In the genomic region with DNA sequence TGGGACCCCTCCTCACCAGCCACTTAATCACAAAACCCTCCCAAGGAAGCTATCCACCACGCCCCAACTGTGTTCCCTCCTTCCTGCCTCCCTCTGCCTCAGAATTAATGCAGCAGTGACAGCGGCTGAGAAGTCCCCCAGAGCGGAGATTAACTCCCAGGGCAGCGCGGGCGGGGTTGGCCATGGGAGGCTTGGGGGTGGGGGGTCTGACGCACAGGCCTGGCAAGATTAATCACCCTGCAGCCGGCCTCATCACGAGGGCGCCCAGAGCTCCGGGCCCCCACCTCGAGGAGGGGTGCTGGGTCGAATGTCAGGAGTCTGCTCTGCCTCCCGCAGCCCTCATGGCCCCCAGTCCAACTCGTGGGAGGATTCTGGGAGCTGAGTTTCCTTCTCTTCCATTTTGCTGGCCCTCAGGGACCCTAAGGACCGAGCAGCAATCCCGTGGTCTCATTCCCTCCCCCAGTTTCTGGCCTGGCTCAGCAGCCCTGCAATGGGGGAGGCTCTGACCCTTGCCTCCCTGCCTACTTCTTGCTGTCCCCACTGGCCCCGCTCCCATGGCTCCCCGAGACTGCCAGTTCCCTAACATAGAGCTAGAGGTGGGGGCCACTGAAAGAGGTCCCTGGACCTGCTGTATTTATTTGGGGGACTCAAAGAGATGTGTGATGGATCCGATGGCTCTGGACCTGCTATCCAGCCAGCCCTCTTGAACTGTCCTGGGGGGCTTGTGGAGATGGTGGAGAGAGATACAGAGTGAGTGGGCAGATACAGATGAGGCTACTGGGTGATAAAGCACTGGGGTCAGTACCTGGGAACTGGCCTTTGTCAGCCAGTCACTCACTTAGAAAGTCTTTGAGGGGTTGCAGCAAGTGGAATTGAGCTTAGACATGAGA, we compare ENCODE assay signal across 10 cellular contexts. TPM values are rescaled to one million over a fixed set of nuclear protein-coding genes. Genes with fewer than 3 reads are reported as not detected.
DNase-seq lines count a peak whose midpoint lies in the region; ATAC-seq and TF ChIP-seq lines count a peak whose summit lies in the region.
"Had no signal": no experiment of that assay in that cellular context is flagged by ENCODE, and none has a peak within 500 bp of the region (broad histone marks: within the 10 kb centered on the region; RNA-seq: fewer than 3 reads in every experiment).

No MANE protein-coding gene starts in this region.

- no peak overlapping the region for H3K4me3 ChIP-seq in RWPE2 (ENCODE audit: severe bottlenecking)
- H3K4me3 ChIP-seq in foreskin fibroblast (ENCODE audit: low read depth in 1 of 2, low read length in 2 of 2): no peak overlapping the region
- no peak overlapping the region for H3K4me3 ChIP-seq in Karpas-422 (ENCODE audit: low read length)

- no peak overlapping the region for H3K4me3 Mint-ChIP-seq in progenitor cell of endocrine pancreas (ENCODE audit: low read depth)
- H3K4me3 Mint-ChIP-seq: activated CD4-positive, alpha-beta T cell treated with anti-CD3 and anti-CD28 coated beads, Interleukin-2, amount 10 ng/mL, durations not matched to agents 7 days and 5 days had no signal

- 0 out of 3 replicates have a peak, but pooled peaks have one; percentile 3 for ATAC-seq in RWPE2 (ENCODE audit: low read depth)

- no peaks in the 10 kb centered on the region for H3K9me3 Mint-ChIP-seq in progenitor cell of endocrine pancreas (ENCODE audit: low read depth)
- H3K9me3 Mint-ChIP-seq: activated CD4-positive, alpha-beta T cell treated with anti-CD3 and anti-CD28 coated beads, Interleukin-2, amount 10 ng/mL, durations not matched to agents 7 days and 5 days had no signal

- H3K4me1 ChIP-seq in RWPE2 (ENCODE audit: insufficient read depth, poor library complexity, severe bottlenecking) (no peaks in the 10 kb centered on the region), Karpas-422 (ENCODE audit: low read length) (peaks cover 19% of the 10 kb centered on the region)

- no peaks in the 10 kb centered on the region for H3K79me2 ChIP-seq in Karpas-422 (ENCODE audit: low read length)

- no peak overlapping the region for H2AFZ ChIP-seq in Karpas-422 (ENCODE audit: low read length)

- peak; percentile 56 for TF ChIP-seq CTCF in RWPE2 (IDR thresholded peaks at IDR 0.05; ENCODE audit: poor library complexity, severe bottlenecking)
- TF ChIP-seq CTCF in foreskin fibroblast (IDR thresholded peaks at IDR 0.05; ENCODE audit: low read depth, low read length): no peak
- no peak for TF ChIP-seq CTCF in progenitor cell of endocrine pancreas (IDR thresholded peaks at IDR 0.05; ENCODE audit: unreplicated experiment)

- peaks cover 39% of the 10 kb centered on the region for H3K4me1 Mint-ChIP-seq in progenitor cell of endocrine pancreas (ENCODE audit: low read depth)
- H3K4me1 Mint-ChIP-seq: activated CD4-positive, alpha-beta T cell treated with anti-CD3 and anti-CD28 coated beads, Interleukin-2, amount 10 ng/mL, durations not matched to agents 7 days and 5 days had no signal

- no peak overlapping the region for H3K9ac ChIP-seq in Karpas-422 (ENCODE audit: low read length)

- H3K27me3 Mint-ChIP-seq in progenitor cell of endocrine pancreas: no peaks in the 10 kb centered on the region

- H3K4me2 ChIP-seq in Karpas-422 (ENCODE audit: low read depth, low read length, poor library complexity, severe bottlenecking): no peak overlapping the region

- H3K27ac ChIP-seq in RWPE2 (ENCODE audit: poor library complexity, severe bottlenecking): no peak overlapping the region
- H3K27ac ChIP-seq in Karpas-422 (ENCODE audit: low read length): no peak overlapping the region

- H3K27me3 ChIP-seq in RWPE2 (ENCODE audit: insufficient read depth, poor library complexity, severe bottlenecking): no peaks in the 10 kb centered on the region
- no peaks in the 10 kb centered on the region for H3K27me3 ChIP-seq in Karpas-422 (ENCODE audit: low read length)

- H3K9me3 ChIP-seq in RWPE2 (ENCODE audit: severe bottlenecking) (no peaks in the 10 kb centered on the region), Karpas-422 (ENCODE audit: low read length) (no peaks in the 10 kb centered on the region)

- H3K27ac Mint-ChIP-seq in progenitor cell of endocrine pancreas: peak overlapping the region; percentile 76
- H3K27ac Mint-ChIP-seq: activated CD4-positive, alpha-beta T cell treated with anti-CD3 and anti-CD28 coated beads, Interleukin-2, amount 10 ng/mL, durations not matched to agents 7 days and 5 days had no signal

- 0 out of 2 replicates have a peak, but pooled peaks cover 7% of the 10 kb centered on the region for H4K20me1 ChIP-seq in Karpas-422 (ENCODE audit: insufficient read depth, low read depth, low read length)

- H3K36me3 Mint-ChIP-seq in progenitor cell of endocrine pancreas (ENCODE audit: insufficient read depth): peaks cover 7% of the 10 kb centered on the region

- H3K36me3 ChIP-seq in RWPE2 (ENCODE audit: low read depth) (no peaks in the 10 kb centered on the region), Karpas-422 (ENCODE audit: insufficient read depth, low read length) (no peaks in the 10 kb centered on the region)

- DNase-seq in Daoy (ENCODE audit: low read depth) (peak; percentile 93), RWPE2 (ENCODE audit: low spot score) (no peak), foreskin fibroblast (peak; percentile 51 to 71), progenitor cell of endocrine pancreas (ENCODE audit: low spot score, unreplicated experiment) (no peak), ecto neural progenitor cell (ENCODE audit: low spot score) (no peak), T-helper 1 cell (no peak), NOMO-1 treated with DMSO at 0.1 percent for 48 hours (lab: John Stamatoyannopoulos, UW; ENCODE audit: unreplicated experiment) (no peak), Karpas-422 (no peak)
- DNase-seq: stimulated activated CD4-positive, alpha-beta T cell treated with anti-CD3 and anti-CD28 coated beads, Interleukin-12 subunit alpha, Interleukin-12 subunit beta, amount 100 ng/mL, for 4 hours had no signal

- no peaks in the 10 kb centered on the region for H3K9me2 ChIP-seq in Karpas-422 (replicated peaks; ENCODE audit: insufficient read depth, low read length)

RNA-seq across cellular contexts. Expression of gene CXXC5, which starts 42.5 kb away (rescaled TPM):
- total RNA-seq in Daoy (2014; rRNA removed; shearing (Covaris generic)): 199 and 205 TPM in 2 replicates
- 79.1 and 88.2 TPM in 2 replicates for total RNA-seq in progenitor cell of endocrine pancreas
- total RNA-seq in Karpas-422 (2014; rRNA removed; shearing (Covaris generic); ENCODE audit: low replicate concordance): 2.8 and 2.9 TPM in 2 replicates

Comparison
In these comparisons a context has a peak if more than half of its experiments do, and no peak if none do; other contexts are left out.
1. DNase-seq: peak in Daoy (single experiment) and foreskin fibroblast (2 of 2); none in RWPE2 (single experiment), progenitor cell of endocrine pancreas (single experiment), ecto neural progenitor cell (single experiment), T-helper 1 cell (0 of 5), NOMO-1 treated with DMSO at 0.1 percent for 48 hours (single experiment) and Karpas-422 (single experiment).
2. RNA of gene CXXC5, which starts 42.5 kb away (total RNA-seq): 199 to 205 TPM in Daoy and 79.1 to 88.2 TPM in progenitor cell of endocrine pancreas; 2.8 to 2.9 TPM in Karpas-422; every median in the first group is over 10 times any median in the second.